In the genomic region with DNA sequence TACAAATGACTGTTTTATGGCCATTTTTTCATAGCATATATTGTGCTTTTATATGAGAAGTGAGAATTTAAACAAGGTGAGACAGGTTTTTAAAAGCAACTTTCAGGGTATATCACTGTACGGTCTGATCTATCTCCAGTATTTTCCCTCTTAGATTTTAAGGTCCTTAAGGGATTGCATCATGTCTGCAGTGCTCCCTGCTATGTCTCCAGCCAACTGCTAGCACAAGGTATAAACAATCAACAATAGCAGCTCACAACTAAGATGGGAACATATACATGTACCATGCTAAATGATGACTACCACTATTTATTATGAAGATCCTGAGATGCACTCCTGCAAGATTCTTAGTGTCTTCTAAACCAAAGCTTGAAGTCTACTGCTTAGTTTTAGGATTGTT, we compare ENCODE assay signal across 27 cellular contexts.
"Had no signal": no experiment of that assay in that cellular context is flagged by ENCODE, and none has a peak within 500 bp of the region (broad histone marks: within the 10 kb centered on the region; RNA-seq: fewer than 3 reads in every experiment).

No MANE protein-coding gene starts in this region.

- DNase-seq: activated CD4-positive, alpha-beta memory T cell treated with anti-CD3 and anti-CD28 coated beads for 36 hours; activated CD4-positive, alpha-beta T cell treated with anti-CD3 and anti-CD28 coated beads for 1 hour; activated CD4-positive, alpha-beta T cell treated with anti-CD3 and anti-CD28 coated beads for 4 hours; activated CD8-positive, alpha-beta memory T cell treated with anti-CD3 and anti-CD28 coated beads, Interleukin-2, amount 10 ng/mL, durations not matched to agents 7 days and 5 days; activated CD8-positive, alpha-beta memory T cell treated with anti-CD3 and anti-CD28 coated beads, Interleukin-2, amount 50 U/mL, for 4 hours; activated CD8-positive, alpha-beta T cell treated with anti-CD3 and anti-CD28 coated beads, Interleukin-2, amount 10 ng/mL, durations not matched to agents 7 days and 5 days; activated effector memory CD4-positive, alpha-beta T cell treated with anti-CD3 and anti-CD28 coated beads, Interleukin-2, amount 50 U/mL, for 16 hours; activated naive CD4-positive, alpha-beta T cell treated with anti-CD3 and anti-CD28 coated beads for 36 hours; activated naive CD8-positive, alpha-beta T cell treated with anti-CD3 and anti-CD28 coated beads for 36 hours; activated naive CD8-positive, alpha-beta T cell treated with anti-CD3 and anti-CD28 coated beads, Interleukin-2, amount 50 U/mL, for 24 hours; activated T-cell treated with anti-CD3 and anti-CD28 coated beads, Interleukin-2, amount 50 U/mL, for 1 hour; activated T-cell treated with anti-CD3 and anti-CD28 coated beads, Interleukin-2, amount 50 U/mL, for 48 hours; adrenal gland; amygdala; aorta; body of pancreas; caudate nucleus; colonic mucosa; effector CD8-positive, alpha-beta T cell; esophagus squamous epithelium; foreskin fibroblast; head of caudate nucleus had no signal

- H3K27me3 ChIP-seq: adrenal gland, body of pancreas, colonic mucosa, esophagus squamous epithelium had no signal

- ATAC-seq: activated CD8-positive, alpha-beta memory T cell treated with anti-CD3 and anti-CD28 coated beads, Interleukin-2, amount 10 ng/mL, durations not matched to agents 7 days and 5 days; activated CD8-positive, alpha-beta T cell treated with anti-CD3 and anti-CD28 coated beads, Interleukin-2, amount 10 ng/mL, durations not matched to agents 7 days and 5 days; activated naive CD8-positive, alpha-beta T cell treated with anti-CD3 and anti-CD28 coated beads, Interleukin-2, amount 50 U/mL, for 24 hours; body of pancreas; WTC11 had no signal

- H3K4me1 ChIP-seq: body of pancreas, colonic mucosa had no signal

- FAIRE-seq: endometrium, endothelial cell of umbilical vein had no signal

- H3K27ac ChIP-seq: adrenal gland, body of pancreas, colonic mucosa, epithelial cell of prostate, esophagus squamous epithelium, VCaP had no signal

- H3K9me3 ChIP-seq: adrenal gland, body of pancreas, colonic mucosa, esophagus squamous epithelium had no signal

- H3K4me3 ChIP-seq: adrenal gland, body of pancreas, colonic mucosa, esophagus squamous epithelium had no signal
